In genomic region chr1:145702826-145703225, GRCh38 we compare ENCODE assay signal across 23 cellular contexts. TPM values are rescaled to one million over a fixed set of nuclear protein-coding genes. Genes with fewer than 3 reads are reported as not detected.
DNase-seq lines count a peak whose midpoint lies in the region; ATAC-seq, FAIRE-seq and TF ChIP-seq lines count a peak whose summit lies in the region.
"Had no signal": no experiment of that assay in that cellular context is flagged by ENCODE, and none has a peak within 500 bp of the region (broad histone marks: within the 10 kb centered on the region; RNA-seq: fewer than 3 reads in every experiment).

No MANE protein-coding gene starts in this region.

- no peaks in the 10 kb centered on the region for H3K9me3 ChIP-seq in K562 (replicated peaks; ENCODE audit: control insufficient read depth, insufficient read depth, low read depth, low read length)
- H3K9me3 ChIP-seq in HepG2 (ENCODE audit: low read length): no peaks in the 10 kb centered on the region
- H3K9me3 ChIP-seq in thyroid gland: no peaks in the 10 kb centered on the region
- no peaks in the 10 kb centered on the region for H3K9me3 ChIP-seq in heart right ventricle
- H3K9me3 ChIP-seq: A549, BLaER1 had no signal

- TF ChIP-seq EP300 in K562 (IDR thresholded peaks at IDR 0.05; ENCODE audit: low read length) (no peak), HepG2 (IDR thresholded peaks at IDR 0.05; ENCODE audit: low read depth in 2 of 2, low read length in 2 of 2) (no peak), HepG2 (CRISPR knock-in tag; IDR thresholded peaks at IDR 0.05; ENCODE audit: borderline replicate concordance) (no peak)

- no peaks in the 10 kb centered on the region for H3K79me2 ChIP-seq in K562 (ENCODE audit: control insufficient read depth, insufficient read depth, low read length)
- H3K79me2 ChIP-seq in HepG2 (ENCODE audit: insufficient read depth, low read length): peaks cover 20% of the 10 kb centered on the region

- H3K27me3 ChIP-seq in K562 (ENCODE audit: control insufficient read depth in 2 of 2, insufficient read depth in 2 of 2, low read length in 2 of 2) (peaks cover 11 to 18% of the 10 kb centered on the region in 2 experiments; a peak in 4 of 5 replicates), HepG2 (ENCODE audit: control insufficient read depth in 1 of 2, insufficient read depth in 2 of 2, low read length in 2 of 2) (no peaks in the 10 kb centered on the region), thyroid gland (no peaks in the 10 kb centered on the region), heart right ventricle (no peaks in the 10 kb centered on the region)
- H3K27me3 ChIP-seq: BLaER1 had no signal

- POLR2A ChIA-PET in K562 (lab: Yijun Ruan, JAX): no interaction called here
- POLR2A ChIA-PET in HepG2 (lab: Yijun Ruan, JAX): interaction anchor here (1.1 to 1.4 kb wide), 3 partner anchors 9 to 12 kb away, joined by 4 to 8 read pairs (median 5); no protein-coding TSS in a partner anchor

- no peak for TF ChIP-seq CTCF in K562 (IDR thresholded peaks at IDR 0.05 in 2 of 3, conservative IDR thresholded peaks at IDR 0.05 in 1 of 3; ENCODE audit: insufficient read depth in 2 of 3, low read depth in 1 of 3, low read length in 3 of 3)
- no peak for TF ChIP-seq CTCF in HepG2 (CRISPR knock-in tag; IDR thresholded peaks at IDR 0.05)
- no peak for TF ChIP-seq CTCF in thyroid gland (IDR thresholded peaks at IDR 0.05)
- TF ChIP-seq CTCF in heart right ventricle (IDR thresholded peaks at IDR 0.05): no peak

- H3K4me3 ChIP-seq in K562: no peak overlapping the region
- no peak overlapping the region for H3K4me3 ChIP-seq in HepG2 (replicated peaks in 1 of 3; ENCODE audit: insufficient read depth in 1 of 3, low read depth in 2 of 3, low read length in 3 of 3)
- H3K4me3 ChIP-seq in thyroid gland (replicated peaks in 1 of 3): no peak overlapping the region
- no peak overlapping the region for H3K4me3 ChIP-seq in heart right ventricle
- H3K4me3 ChIP-seq: A549, BLaER1 had no signal

- H4K20me1 ChIP-seq in K562 (replicated peaks; ENCODE audit: control insufficient read depth, insufficient read depth, low read length) (0 out of 2 replicates have a peak, but pooled peaks cover 4% of the 10 kb centered on the region), HepG2 (ENCODE audit: insufficient read depth, low read length) (no peaks in the 10 kb centered on the region)
- H4K20me1 ChIP-seq: BLaER1 had no signal

- H3K4me2 ChIP-seq in K562 (ENCODE audit: insufficient read depth, low read length): no peak overlapping the region
- no peak overlapping the region; the same call in 1 of the 2 replicates for H3K4me2 ChIP-seq in HepG2 (ENCODE audit: low read depth, low read length)
- H3K4me2 ChIP-seq: A549, BLaER1 had no signal

- H3K9ac ChIP-seq in K562 (ENCODE audit: insufficient read depth in 1 of 2, low read depth in 2 of 2, low read length in 2 of 2) (no peak overlapping the region), HepG2 (ENCODE audit: insufficient read depth, low read depth, low read length) (no peak overlapping the region)
- H3K9ac ChIP-seq: BLaER1 had no signal

- in situ Hi-C loops in ACHN (cut with HindIII; ENCODE audit: low pct_ligation_motif_present, low pct_unique_long_range_greater_than_20kb, low sequenced_read_pairs): no loop called here
- in situ Hi-C loops in K562 (cut with MboI): no loop called here
- in situ Hi-C loops in HepG2 (cut with HindIII; ENCODE audit: extremely low pct_ligation_motif_present, low pct_unique_long_range_greater_than_20kb): no loop called here

- CTCF ChIA-PET in K562 (lab: Yijun Ruan, JAX; ENCODE audit: low intra/inter-chr PET ratio) (no interaction called here), HepG2 (lab: Yijun Ruan, JAX; ENCODE audit: low intra/inter-chr PET ratio, low total read pairs) (no interaction called here)

- H3K9me1 ChIP-seq in K562 (ENCODE audit: control insufficient read depth, insufficient read depth, low read length): no peaks in the 10 kb centered on the region

- BruUV-seq in K562 (replicated peaks; lab: Mats Ljungman, UMichigan) (no TSS peak), HepG2 (replicated peaks; lab: Mats Ljungman, UMichigan) (no TSS peak)

- TF ChIP-seq POLR2A in K562 (conservative IDR thresholded peaks at IDR 0.05) (no peak), HepG2 (IDR thresholded peaks at IDR 0.05; ENCODE audit: insufficient read depth in 1 of 2, low read depth in 2 of 2, low read length in 2 of 2) (no peak), thyroid gland (IDR thresholded peaks at IDR 0.05) (no peak)

- TF ChIP-seq RAD21 in K562 (CRISPR knock-in tag; conservative IDR thresholded peaks at IDR 0.05 in 1 of 2, IDR thresholded peaks at IDR 0.05 in 1 of 2) (no peak), HepG2 (CRISPR knock-in tag; IDR thresholded peaks at IDR 0.05) (no peak)

- no peak for FAIRE-seq in K562 (lab: Jason Lieb, UNC)
- FAIRE-seq in HepG2 (lab: Jason Lieb, UNC): no peak
- FAIRE-seq: A549, D721Med, GM12892, GM18507, HTR-8/SVneo had no signal

- intact Hi-C loops in K562 (cut with micrococcal nuclease): no loop called here
- intact Hi-C loops in HepG2 (cut with micrococcal nuclease; ENCODE audit: unreplicated experiment): no loop called here
- intact Hi-C loops in thyroid gland (cut with DNase I): no loop called here
- intact Hi-C loops in heart right ventricle (cut with DNase I): no loop called here

- H3K27ac ChIP-seq in K562 (ENCODE audit: extremely low read depth, low read depth, low read length) (no peak overlapping the region), HepG2 (ENCODE audit: extremely low read length, insufficient read depth, low read length) (no peak overlapping the region), thyroid gland (no peak overlapping the region), heart right ventricle (no peak overlapping the region)
- H3K27ac ChIP-seq: 22Rv1, A549, BLaER1 had no signal

- H3K36me3 ChIP-seq in K562 (ENCODE audit: control insufficient read depth, insufficient read depth, low read length) (no peaks in the 10 kb centered on the region), HepG2 (replicated peaks in 1 of 2; ENCODE audit: control insufficient read depth in 1 of 2, insufficient read depth in 2 of 2, low read length in 2 of 2) (no peaks in the 10 kb centered on the region; a peak in 1 of 5 replicates), thyroid gland (no peaks in the 10 kb centered on the region), heart right ventricle (no peaks in the 10 kb centered on the region)
- H3K36me3 ChIP-seq: BLaER1 had no signal

- DNase-seq in ACHN (peak; percentile 29), K562 (ENCODE audit: extremely low read depth in 1 of 4, low spot score in 3 of 4) (no peak), HepG2 (ENCODE audit: low spot score) (no peak), thyroid gland (peak; percentile 12 to 22), heart right ventricle (no peak), RPMI8226 (no peak)
- DNase-seq: CD8-positive, alpha-beta T cell; DMS79; GDM1; GOT3; H7; HFFc6; KG1 had no signal

- WGBS in K562 (ENCODE audit: insufficient coverage, low coverage, missing lambda C conversion rate): 23% methylated on average over 7 of the region's 7 CpGs
- WGBS in HepG2 (ENCODE audit: low lambda C conversion rate): 71% methylated on average over 7 of the region's 7 CpGs
- 44 to 57% methylated on average over 7 of the region's 7 CpGs for WGBS in thyroid gland, 2 donors
- 90 to 91% methylated on average over 7 of the region's 7 CpGs for WGBS in heart right ventricle, 2 donors

- ATAC-seq in K562 (no peak), HepG2 (no peak), heart right ventricle (no peak), GM19328 (IDR thresholded peaks at IDR 0.05; ENCODE audit: unreplicated experiment) (no peak)
- ATAC-seq: A549; CD8-positive, alpha-beta T cell; HCT116 had no signal

- H2AFZ ChIP-seq in K562 (ENCODE audit: low read depth, low read length) (no peak overlapping the region), HepG2 (ENCODE audit: low read length) (no peak overlapping the region)

- H3K4me1 ChIP-seq in K562 (replicated peaks in 1 of 2; ENCODE audit: control insufficient read depth in 2 of 2, insufficient read depth in 2 of 2, low read length in 2 of 2) (peaks cover 0 to 6% of the 10 kb centered on the region in 2 experiments; a peak in 2 of 5 replicates), HepG2 (ENCODE audit: insufficient read depth, low read length) (peaks cover 69% of the 10 kb centered on the region), thyroid gland (no peaks in the 10 kb centered on the region), heart right ventricle (no peaks in the 10 kb centered on the region)
- H3K4me1 ChIP-seq: BLaER1 had no signal

RNA-seq across cellular contexts. Expression of gene PDZK1, which starts 4.3 kb away (rescaled TPM):
- not detected in 2 replicates for total RNA-seq in K562 (2011; cell fraction: chromatin; rRNA removed; ENCODE audit: low replicate concordance)
- total RNA-seq in K562 (2011; cell fraction: nucleolus; rRNA removed): not detected in 2 replicates
- 1.2 TPM in 1 of 2 replicates, not detected in the other for total RNA-seq in K562 (2011; cell fraction: nucleoplasm; rRNA removed)
- total RNA-seq in K562 (2014; rRNA removed) (not detected in 2 replicates), K562 (2014; rRNA removed; fragmentation: Illumina TruSeq; extraction: Trizol) (0.10 and 0.22 TPM in 2 replicates), K562 (2015; rRNA removed; fragmentation: Illumina TruSeq; extraction: Trizol) (0.11 and 0.23 TPM in 2 replicates), K562 (2021) (0.13 and 0.22 TPM in 2 replicates), HepG2 (2016; rRNA removed; fragmentation: Illumina TruSeq; extraction: Trizol) (46.4 and 65.0 TPM in 2 replicates), thyroid gland (under 1 TPM in 3 of 4 donors, not detected in 1; 0.27 to 0.56 (median 0.29) TPM), heart right ventricle (1 to 10 TPM in 1 of 10 donors, under 1 TPM in 2, not detected in 7; 0.44 to 2.0 (median 0.47) TPM)
- polyA plus RNA-seq in K562 (2011; rRNA removed) (0.04 TPM in 1 of 2 replicates, not detected in the other), K562 (2014; fragmentation: Illumina TruSeq; extraction: Trizol) (not detected in 2 replicates), K562 (2014; fragmentation: Nextera tagmentation; extraction: Ambion mirVana) (under 1 TPM; 0.07 to 0.21 TPM), K562 (2014; rRNA removed) (0.08 and 0.16 TPM in 2 replicates), HepG2 (2011; rRNA removed) (14.9 and 16.2 TPM in 2 replicates), heart right ventricle (under 1 TPM; 0.17 to 0.44 TPM)
- polyA plus RNA-seq in K562 (2011; cell fraction: cytosol; rRNA removed): 0.03 TPM in 1 of 2 replicates, not detected in the other
- polyA plus RNA-seq in K562 (2011; cell fraction: nucleus; rRNA removed): 0.14 and 0.22 TPM in 2 replicates
- 0.25 and 0.43 TPM in 2 replicates for polyA plus RNA-seq in K562 (2012)
- 0.27 TPM in 1 of 2 replicates, not detected in the other for polyA minus RNA-seq in K562 (2011; rRNA and poly(A)+ RNA removed)
- not detected in 2 replicates for polyA minus RNA-seq in K562 (2011; cell fraction: cytosol; rRNA and poly(A)+ RNA removed)
- polyA minus RNA-seq in K562 (2011; cell fraction: nucleus; rRNA and poly(A)+ RNA removed): 0.11 TPM in 1 of 2 replicates, not detected in the other
- 5.9 and 8.7 TPM in 2 replicates for total RNA-seq in HepG2 (2016; cell fraction: cytosol; rRNA removed; fragmentation: Illumina TruSeq; extraction: Trizol; ENCODE audit: low read depth)
- total RNA-seq in HepG2 (2016; cell fraction: insoluble cytoplasmic fraction; rRNA removed; fragmentation: Illumina TruSeq; extraction: Trizol): 46.0 and 60.4 TPM in 2 replicates
- total RNA-seq in HepG2 (2016; cell fraction: membrane; rRNA removed; fragmentation: Illumina TruSeq; extraction: Trizol): 13.2 and 14.5 TPM in 2 replicates
- total RNA-seq in HepG2 (2016; cell fraction: nucleus; rRNA removed; fragmentation: Illumina TruSeq; extraction: Trizol): 33.5 and 36.3 TPM in 2 replicates
- 8.0 and 13.5 TPM in 2 replicates for polyA plus RNA-seq in HepG2 (2011; cell fraction: cytosol; rRNA removed)
- polyA plus RNA-seq in HepG2 (2011; cell fraction: nucleus; rRNA removed): 12.7 and 23.2 TPM in 2 replicates
- polyA plus RNA-seq in HepG2 (2012): 45.2 and 96.7 TPM in 2 replicates
- 5.2 and 5.6 TPM in 2 replicates for polyA plus RNA-seq in HepG2 (2016; cell fraction: cytosol; fragmentation: Illumina TruSeq; extraction: Trizol; ENCODE audit: low read depth)
- 58.1 and 59.2 TPM in 2 replicates for polyA plus RNA-seq in HepG2 (2016; cell fraction: insoluble cytoplasmic fraction; fragmentation: Illumina TruSeq; extraction: Trizol; ENCODE audit: low read depth)
- 7.9 and 8.6 TPM in 2 replicates for polyA plus RNA-seq in HepG2 (2016; cell fraction: membrane; fragmentation: Illumina TruSeq; extraction: Trizol; ENCODE audit: low read depth)
- 46.8 and 47.0 TPM in 2 replicates for polyA plus RNA-seq in HepG2 (2016; cell fraction: nucleus; fragmentation: Illumina TruSeq; extraction: Trizol; ENCODE audit: insufficient read depth, low read depth)
- polyA minus RNA-seq in HepG2 (2011; rRNA and poly(A)+ RNA removed; ENCODE audit: low replicate concordance): 0.30 and 3.5 TPM in 2 replicates
- polyA minus RNA-seq in HepG2 (2011; cell fraction: cytosol; rRNA and poly(A)+ RNA removed): 7.9 and 8.2 TPM in 2 replicates
- 12.7 and 19.3 TPM in 2 replicates for polyA minus RNA-seq in HepG2 (2011; cell fraction: nucleus; rRNA and poly(A)+ RNA removed)

RNA-seq across cellular contexts. Expression of gene CD160, which starts 16.5 kb away (rescaled TPM):
- not detected in 2 replicates for total RNA-seq in K562 (2011; cell fraction: chromatin; rRNA removed; ENCODE audit: low replicate concordance)
- total RNA-seq in K562 (2011; cell fraction: nucleolus; rRNA removed): not detected in 2 replicates
- total RNA-seq in K562 (2011; cell fraction: nucleoplasm; rRNA removed): not detected in 2 replicates
- total RNA-seq in K562 (2014; rRNA removed) (not detected in 2 replicates), K562 (2014; rRNA removed; fragmentation: Illumina TruSeq; extraction: Trizol) (not detected in 2 replicates), K562 (2015; rRNA removed; fragmentation: Illumina TruSeq; extraction: Trizol) (not detected in 2 replicates), K562 (2021) (not detected in 2 replicates), HepG2 (2016; rRNA removed; fragmentation: Illumina TruSeq; extraction: Trizol) (not detected in 2 replicates), thyroid gland (not detected), heart right ventricle (under 1 TPM in 2 of 10 donors, not detected in 8; 0.18 to 0.58 TPM)
- polyA plus RNA-seq in K562 (2011; rRNA removed) (0.05 TPM in 1 of 2 replicates, not detected in the other), K562 (2014; fragmentation: Illumina TruSeq; extraction: Trizol) (not detected in 2 replicates), K562 (2014; fragmentation: Nextera tagmentation; extraction: Ambion mirVana) (under 1 TPM in 1 of 2 experiments, not detected in 1; 0.01 TPM), K562 (2014; rRNA removed) (not detected in 2 replicates), HepG2 (2011; rRNA removed) (0.04 and 0.09 TPM in 2 replicates), heart right ventricle (under 1 TPM in 1 of 2 donors, not detected in 1; 0.03 TPM)
- polyA plus RNA-seq in K562 (2011; cell fraction: cytosol; rRNA removed): not detected in 2 replicates
- polyA plus RNA-seq in K562 (2011; cell fraction: nucleus; rRNA removed): not detected in 2 replicates
- 0.17 and 0.22 TPM in 2 replicates for polyA plus RNA-seq in K562 (2012)
- not detected in 2 replicates for polyA minus RNA-seq in K562 (2011; rRNA and poly(A)+ RNA removed)
- polyA minus RNA-seq in K562 (2011; cell fraction: cytosol; rRNA and poly(A)+ RNA removed): not detected in 2 replicates
- polyA minus RNA-seq in K562 (2011; cell fraction: nucleus; rRNA and poly(A)+ RNA removed): not detected in 2 replicates
- not detected in 2 replicates for total RNA-seq in HepG2 (2016; cell fraction: cytosol; rRNA removed; fragmentation: Illumina TruSeq; extraction: Trizol; ENCODE audit: low read depth)
- not detected in 2 replicates for total RNA-seq in HepG2 (2016; cell fraction: insoluble cytoplasmic fraction; rRNA removed; fragmentation: Illumina TruSeq; extraction: Trizol)
- not detected in 2 replicates for total RNA-seq in HepG2 (2016; cell fraction: membrane; rRNA removed; fragmentation: Illumina TruSeq; extraction: Trizol)
- not detected in 2 replicates for total RNA-seq in HepG2 (2016; cell fraction: nucleus; rRNA removed; fragmentation: Illumina TruSeq; extraction: Trizol)
- not detected in 2 replicates for polyA plus RNA-seq in HepG2 (2011; cell fraction: cytosol; rRNA removed)
- polyA plus RNA-seq in HepG2 (2011; cell fraction: nucleus; rRNA removed): not detected in 2 replicates
- 0.20 TPM in 1 of 2 replicates, not detected in the other for polyA plus RNA-seq in HepG2 (2012)
- not detected in 2 replicates for polyA plus RNA-seq in HepG2 (2016; cell fraction: cytosol; fragmentation: Illumina TruSeq; extraction: Trizol; ENCODE audit: low read depth)
- not detected in 2 replicates for polyA plus RNA-seq in HepG2 (2016; cell fraction: insoluble cytoplasmic fraction; fragmentation: Illumina TruSeq; extraction: Trizol; ENCODE audit: low read depth)
- not detected in 2 replicates for polyA plus RNA-seq in HepG2 (2016; cell fraction: membrane; fragmentation: Illumina TruSeq; extraction: Trizol; ENCODE audit: low read depth)
- polyA plus RNA-seq in HepG2 (2016; cell fraction: nucleus; fragmentation: Illumina TruSeq; extraction: Trizol; ENCODE audit: insufficient read depth, low read depth): not detected in 2 replicates
- polyA minus RNA-seq in HepG2 (2011; rRNA and poly(A)+ RNA removed; ENCODE audit: low replicate concordance): 0.09 TPM in 1 of 2 replicates, not detected in the other
- polyA minus RNA-seq in HepG2 (2011; cell fraction: cytosol; rRNA and poly(A)+ RNA removed): not detected in 2 replicates
- polyA minus RNA-seq in HepG2 (2011; cell fraction: nucleus; rRNA and poly(A)+ RNA removed): not detected in 2 replicates
- total RNA-seq: Daoy, HFFc6 had no signal

Comparison
In these comparisons a context has a peak if more than half of its experiments do, and no peak if none do; other contexts are left out.
1. DNase-seq: peak in ACHN (single experiment) and thyroid gland (2 of 2); none in K562 (0 of 4), HepG2 (single experiment), heart right ventricle (0 of 2) and RPMI8226 (single experiment).